23 cellular contexts compared by ENCODE assay signal in genomic region chr10:75723319-75723965, GRCh38.
"Had no signal": no experiment of that assay in that cellular context is flagged by ENCODE, and none has a peak within 500 bp of the region (broad histone marks: within the 10 kb centered on the region; RNA-seq: fewer than 3 reads in every experiment).

No MANE protein-coding gene starts in this region.

- H3K9me3 Mint-ChIP-seq: activated naive CD4-positive, alpha-beta T cell treated with anti-CD3 and anti-CD28 coated beads, Interleukin-2, amount 10 ng/mL, durations not matched to agents 7 days and 5 days; nephron progenitor cell; type B pancreatic cell had no signal

- FAIRE-seq: frontal cortex had no signal

- H3K4me3 ChIP-seq: cardiac muscle cell, mucosa of descending colon, spleen, thoracic aorta had no signal

- H3K4me1 Mint-ChIP-seq: activated naive CD4-positive, alpha-beta T cell treated with anti-CD3 and anti-CD28 coated beads, Interleukin-2, amount 10 ng/mL, durations not matched to agents 7 days and 5 days; T-helper 17 cell had no signal

- H3K36me3 Mint-ChIP-seq: activated naive CD4-positive, alpha-beta T cell treated with anti-CD3 and anti-CD28 coated beads, Interleukin-2, amount 10 ng/mL, durations not matched to agents 7 days and 5 days had no signal

- H3K27me3 Mint-ChIP-seq: activated naive CD4-positive, alpha-beta T cell treated with anti-CD3 and anti-CD28 coated beads, Interleukin-2, amount 10 ng/mL, durations not matched to agents 7 days and 5 days had no signal

- DNase-seq: activated CD4-positive, alpha-beta T cell treated with anti-CD3 and anti-CD28 coated beads for 4 hours; activated CD4-positive, alpha-beta T cell treated with anti-CD3 and anti-CD28 coated beads, Interleukin-2, amount 50 U/mL, for 48 hours; activated CD4-positive, CD25-positive, alpha-beta regulatory T cell; activated CD8-positive, alpha-beta memory T cell treated with anti-CD3 and anti-CD28 coated beads, Interleukin-2, amount 50 U/mL, for 48 hours; activated naive CD4-positive, alpha-beta T cell treated with anti-CD3 and anti-CD28 coated beads, Interleukin-2, amount 10 ng/mL, durations not matched to agents 7 days and 5 days; activated T-cell treated with anti-CD3 and anti-CD28 coated beads, Interleukin-2, amount 50 U/mL, for 48 hours; cortex of kidney; effector CD8-positive, alpha-beta T cell; hippocampal formation; mesendoderm; mucosa of descending colon; nephron progenitor cell; occipital lobe; posterior cingulate gyrus; spleen; stimulated activated CD4-positive, alpha-beta T cell treated with anti-CD3 and anti-CD28 coated beads, Interleukin-4, amount 100 ng/mL, for 1 hour; stimulated activated naive CD4-positive, alpha-beta T cell treated with Interleukin-2 at 50 U/mL for 16 hours; SW 1271; T-helper 17 cell had no signal

- H3K36me3 ChIP-seq: cardiac muscle cell, spleen, thoracic aorta had no signal

- H3K4me3 Mint-ChIP-seq: activated naive CD4-positive, alpha-beta T cell treated with anti-CD3 and anti-CD28 coated beads, Interleukin-2, amount 10 ng/mL, durations not matched to agents 7 days and 5 days; nephron progenitor cell; T-helper 17 cell; type B pancreatic cell had no signal

- H3K27ac Mint-ChIP-seq: activated naive CD4-positive, alpha-beta T cell treated with anti-CD3 and anti-CD28 coated beads, Interleukin-2, amount 10 ng/mL, durations not matched to agents 7 days and 5 days; nephron progenitor cell; T-helper 17 cell; type B pancreatic cell had no signal

- ATAC-seq: mucosa of descending colon, T-helper 17 cell had no signal

- H3K27me3 ChIP-seq: cardiac muscle cell, spleen had no signal
